In genomic region chr11:16148301-16148787, GRCh38 we compare ENCODE assay signal across 1 cellular context.
A peak's percentile ranks its signal among the peaks of the same experiment; 100 is the strongest.
TF ChIP-seq lines count a peak whose summit lies in the region.

No MANE protein-coding gene starts in this region.

TF ChIP-seq in HepG2, 621 proteins besides CTCF, POLR2A, EP300 and RAD21 (continued from another document):
- TF ChIP-seq SOX13 (IDR thresholded peaks at IDR 0.05) = no peak
- TF ChIP-seq SOX13 (CRISPR knock-in tag; conservative IDR thresholded peaks at IDR 0.05 in 1 of 2, IDR thresholded peaks at IDR 0.05 in 1 of 2) = peak in 1 of 2 experiments; percentile 23; a peak in 1 of 4 replicates
- TF ChIP-seq, protein P1, sequence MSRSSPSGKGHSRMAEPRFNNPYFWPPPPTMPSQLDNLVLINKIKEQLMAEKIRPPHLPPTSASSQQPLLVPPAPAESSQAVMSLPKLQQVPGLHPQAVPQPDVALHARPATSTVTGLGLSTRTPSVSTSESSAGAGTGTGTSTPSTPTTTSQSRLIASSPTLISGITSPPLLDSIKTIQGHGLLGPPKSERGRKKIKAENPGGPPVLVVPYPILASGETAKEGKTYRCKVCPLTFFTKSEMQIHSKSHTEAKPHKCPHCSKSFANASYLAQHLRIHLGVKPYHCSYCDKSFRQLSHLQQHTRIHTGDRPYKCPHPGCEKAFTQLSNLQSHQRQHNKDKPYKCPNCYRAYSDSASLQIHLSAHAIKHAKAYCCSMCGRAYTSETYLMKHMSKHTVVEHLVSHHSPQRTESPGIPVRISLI (CRISPR knock-in tag; IDR thresholded peaks at IDR 0.05; ENCODE audit: borderline replicate concordance) = peak; percentile 62; the same call in 1 of the 2 replicates
- peak; percentile 28; the same call in 1 of the 2 replicates for TF ChIP-seq RBFOX2 (IDR thresholded peaks at IDR 0.05; ENCODE audit: low read depth, low read length)
- TF ChIP-seq, protein P2, sequence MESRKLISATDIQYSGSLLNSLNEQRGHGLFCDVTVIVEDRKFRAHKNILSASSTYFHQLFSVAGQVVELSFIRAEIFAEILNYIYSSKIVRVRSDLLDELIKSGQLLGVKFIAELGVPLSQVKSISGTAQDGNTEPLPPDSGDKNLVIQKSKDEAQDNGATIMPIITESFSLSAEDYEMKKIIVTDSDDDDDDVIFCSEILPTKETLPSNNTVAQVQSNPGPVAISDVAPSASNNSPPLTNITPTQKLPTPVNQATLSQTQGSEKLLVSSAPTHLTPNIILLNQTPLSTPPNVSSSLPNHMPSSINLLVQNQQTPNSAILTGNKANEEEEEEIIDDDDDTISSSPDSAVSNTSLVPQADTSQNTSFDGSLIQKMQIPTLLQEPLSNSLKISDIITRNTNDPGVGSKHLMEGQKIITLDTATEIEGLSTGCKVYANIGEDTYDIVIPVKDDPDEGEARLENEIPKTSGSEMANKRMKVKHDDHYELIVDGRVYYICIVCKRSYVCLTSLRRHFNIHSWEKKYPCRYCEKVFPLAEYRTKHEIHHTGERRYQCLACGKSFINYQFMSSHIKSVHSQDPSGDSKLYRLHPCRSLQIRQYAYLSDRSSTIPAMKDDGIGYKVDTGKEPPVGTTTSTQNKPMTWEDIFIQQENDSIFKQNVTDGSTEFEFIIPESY (CRISPR knock-in tag; IDR thresholded peaks at IDR 0.05) = peak; percentile 87
- peak; percentile 33; the same call in 1 of the 2 replicates for TF ChIP-seq ZMYM4 (CRISPR knock-in tag; IDR thresholded peaks at IDR 0.05)
- no peak for TF ChIP-seq ZNF234 (CRISPR knock-in tag; conservative IDR thresholded peaks at IDR 0.05)
- TF ChIP-seq, protein P3, sequence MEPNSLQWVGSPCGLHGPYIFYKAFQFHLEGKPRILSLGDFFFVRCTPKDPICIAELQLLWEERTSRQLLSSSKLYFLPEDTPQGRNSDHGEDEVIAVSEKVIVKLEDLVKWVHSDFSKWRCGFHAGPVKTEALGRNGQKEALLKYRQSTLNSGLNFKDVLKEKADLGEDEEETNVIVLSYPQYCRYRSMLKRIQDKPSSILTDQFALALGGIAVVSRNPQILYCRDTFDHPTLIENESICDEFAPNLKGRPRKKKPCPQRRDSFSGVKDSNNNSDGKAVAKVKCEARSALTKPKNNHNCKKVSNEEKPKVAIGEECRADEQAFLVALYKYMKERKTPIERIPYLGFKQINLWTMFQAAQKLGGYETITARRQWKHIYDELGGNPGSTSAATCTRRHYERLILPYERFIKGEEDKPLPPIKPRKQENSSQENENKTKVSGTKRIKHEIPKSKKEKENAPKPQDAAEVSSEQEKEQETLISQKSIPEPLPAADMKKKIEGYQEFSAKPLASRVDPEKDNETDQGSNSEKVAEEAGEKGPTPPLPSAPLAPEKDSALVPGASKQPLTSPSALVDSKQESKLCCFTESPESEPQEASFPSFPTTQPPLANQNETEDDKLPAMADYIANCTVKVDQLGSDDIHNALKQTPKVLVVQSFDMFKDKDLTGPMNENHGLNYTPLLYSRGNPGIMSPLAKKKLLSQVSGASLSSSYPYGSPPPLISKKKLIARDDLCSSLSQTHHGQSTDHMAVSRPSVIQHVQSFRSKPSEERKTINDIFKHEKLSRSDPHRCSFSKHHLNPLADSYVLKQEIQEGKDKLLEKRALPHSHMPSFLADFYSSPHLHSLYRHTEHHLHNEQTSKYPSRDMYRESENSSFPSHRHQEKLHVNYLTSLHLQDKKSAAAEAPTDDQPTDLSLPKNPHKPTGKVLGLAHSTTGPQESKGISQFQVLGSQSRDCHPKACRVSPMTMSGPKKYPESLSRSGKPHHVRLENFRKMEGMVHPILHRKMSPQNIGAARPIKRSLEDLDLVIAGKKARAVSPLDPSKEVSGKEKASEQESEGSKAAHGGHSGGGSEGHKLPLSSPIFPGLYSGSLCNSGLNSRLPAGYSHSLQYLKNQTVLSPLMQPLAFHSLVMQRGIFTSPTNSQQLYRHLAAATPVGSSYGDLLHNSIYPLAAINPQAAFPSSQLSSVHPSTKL (CRISPR knock-in tag; IDR thresholded peaks at IDR 0.05) = peak; percentile 60
- TF ChIP-seq ZNF264 (CRISPR knock-in tag; IDR thresholded peaks at IDR 0.05) = no peak
- TF ChIP-seq, protein P4, sequence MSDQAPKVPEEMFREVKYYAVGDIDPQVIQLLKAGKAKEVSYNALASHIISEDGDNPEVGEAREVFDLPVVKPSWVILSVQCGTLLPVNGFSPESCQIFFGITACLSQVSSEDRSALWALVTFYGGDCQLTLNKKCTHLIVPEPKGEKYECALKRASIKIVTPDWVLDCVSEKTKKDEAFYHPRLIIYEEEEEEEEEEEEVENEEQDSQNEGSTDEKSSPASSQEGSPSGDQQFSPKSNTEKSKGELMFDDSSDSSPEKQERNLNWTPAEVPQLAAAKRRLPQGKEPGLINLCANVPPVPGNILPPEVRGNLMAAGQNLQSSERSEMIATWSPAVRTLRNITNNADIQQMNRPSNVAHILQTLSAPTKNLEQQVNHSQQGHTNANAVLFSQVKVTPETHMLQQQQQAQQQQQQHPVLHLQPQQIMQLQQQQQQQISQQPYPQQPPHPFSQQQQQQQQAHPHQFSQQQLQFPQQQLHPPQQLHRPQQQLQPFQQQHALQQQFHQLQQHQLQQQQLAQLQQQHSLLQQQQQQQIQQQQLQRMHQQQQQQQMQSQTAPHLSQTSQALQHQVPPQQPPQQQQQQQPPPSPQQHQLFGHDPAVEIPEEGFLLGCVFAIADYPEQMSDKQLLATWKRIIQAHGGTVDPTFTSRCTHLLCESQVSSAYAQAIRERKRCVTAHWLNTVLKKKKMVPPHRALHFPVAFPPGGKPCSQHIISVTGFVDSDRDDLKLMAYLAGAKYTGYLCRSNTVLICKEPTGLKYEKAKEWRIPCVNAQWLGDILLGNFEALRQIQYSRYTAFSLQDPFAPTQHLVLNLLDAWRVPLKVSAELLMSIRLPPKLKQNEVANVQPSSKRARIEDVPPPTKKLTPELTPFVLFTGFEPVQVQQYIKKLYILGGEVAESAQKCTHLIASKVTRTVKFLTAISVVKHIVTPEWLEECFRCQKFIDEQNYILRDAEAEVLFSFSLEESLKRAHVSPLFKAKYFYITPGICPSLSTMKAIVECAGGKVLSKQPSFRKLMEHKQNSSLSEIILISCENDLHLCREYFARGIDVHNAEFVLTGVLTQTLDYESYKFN (CRISPR knock-in tag; conservative IDR thresholded peaks at IDR 0.05) = peak; percentile 63
- TF ChIP-seq TAF1 (CRISPR knock-in tag; IDR thresholded peaks at IDR 0.05) = no peak
- peak; percentile 44; the same call in 1 of the 2 replicates for TF ChIP-seq SALL1 (CRISPR knock-in tag; IDR thresholded peaks at IDR 0.05)
- TF ChIP-seq ZFP36L1 (CRISPR knock-in tag; IDR thresholded peaks at IDR 0.05) = no peak
- TF ChIP-seq KDM5B (CRISPR knock-in tag; IDR thresholded peaks at IDR 0.05; ENCODE audit: borderline replicate concordance) = no peak
- TF ChIP-seq SAFB2 (CRISPR knock-in tag; IDR thresholded peaks at IDR 0.05; ENCODE audit: borderline replicate concordance, low read depth) = no peak
- TF ChIP-seq ZNF724P (CRISPR knock-in tag; IDR thresholded peaks at IDR 0.05; ENCODE audit: borderline replicate concordance) = no peak
- TF ChIP-seq ZNF615 (CRISPR knock-in tag; IDR thresholded peaks at IDR 0.05; ENCODE audit: borderline replicate concordance) = no peak
- TF ChIP-seq, protein P5, sequence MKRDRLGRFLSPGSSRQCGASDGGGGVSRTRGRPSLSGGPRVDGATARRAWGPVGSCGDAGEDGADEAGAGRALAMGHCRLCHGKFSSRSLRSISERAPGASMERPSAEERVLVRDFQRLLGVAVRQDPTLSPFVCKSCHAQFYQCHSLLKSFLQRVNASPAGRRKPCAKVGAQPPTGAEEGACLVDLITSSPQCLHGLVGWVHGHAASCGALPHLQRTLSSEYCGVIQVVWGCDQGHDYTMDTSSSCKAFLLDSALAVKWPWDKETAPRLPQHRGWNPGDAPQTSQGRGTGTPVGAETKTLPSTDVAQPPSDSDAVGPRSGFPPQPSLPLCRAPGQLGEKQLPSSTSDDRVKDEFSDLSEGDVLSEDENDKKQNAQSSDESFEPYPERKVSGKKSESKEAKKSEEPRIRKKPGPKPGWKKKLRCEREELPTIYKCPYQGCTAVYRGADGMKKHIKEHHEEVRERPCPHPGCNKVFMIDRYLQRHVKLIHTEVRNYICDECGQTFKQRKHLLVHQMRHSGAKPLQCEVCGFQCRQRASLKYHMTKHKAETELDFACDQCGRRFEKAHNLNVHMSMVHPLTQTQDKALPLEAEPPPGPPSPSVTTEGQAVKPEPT (CRISPR knock-in tag; IDR thresholded peaks at IDR 0.05; ENCODE audit: low read depth) = no peak
- peak; percentile 48; the same call in 1 of the 2 replicates for TF ChIP-seq POGZ (CRISPR knock-in tag; IDR thresholded peaks at IDR 0.05)
